ENCODE assay signal across 9 cellular contexts in genomic region chr2:47038656-47039501, GRCh38.
A peak's percentile ranks its signal among the peaks of the same experiment; 100 is the strongest.
DNase-seq lines count a peak whose midpoint lies in the region; ATAC-seq and TF ChIP-seq lines count a peak whose summit lies in the region.
"Had no signal": no experiment of that assay in that cellular context is flagged by ENCODE, and none has a peak within 500 bp of the region (broad histone marks: within the 10 kb centered on the region; RNA-seq: fewer than 3 reads in every experiment).

No MANE protein-coding gene starts in this region.

- H3K9me3 Mint-ChIP-seq in Caco-2 (ENCODE audit: unreplicated experiment) (no peaks in the 10 kb centered on the region), progenitor cell of endocrine pancreas (ENCODE audit: low read depth) (no peaks in the 10 kb centered on the region)
- H3K9me3 Mint-ChIP-seq in activated T-helper 2 cell treated with anti-CD3 and anti-CD28 coated beads, Interferon-gamma antibody, Interleukin-2, Interleukin-4, amounts not matched to agents 10 μg/mL and 5 μg/mL and 100 μg/mL, durations not matched to agents 14 hours and 24 hours and 36 hours = no peaks in the 10 kb centered on the region

- H3K4me3 Mint-ChIP-seq in Caco-2 (ENCODE audit: unreplicated experiment) = peak overlapping the region; percentile 50
- H3K4me3 Mint-ChIP-seq in activated T-helper 2 cell treated with anti-CD3 and anti-CD28 coated beads, Interferon-gamma antibody, Interleukin-2, Interleukin-4, amounts not matched to agents 10 μg/mL and 5 μg/mL and 100 μg/mL, durations not matched to agents 14 hours and 24 hours and 36 hours (ENCODE audit: low read depth) = peak overlapping the region; percentile 38
- H3K4me3 Mint-ChIP-seq in progenitor cell of endocrine pancreas (ENCODE audit: low read depth) = no peak overlapping the region

- H2AK5ac ChIP-seq in neuronal stem cell (ENCODE audit: low read depth, low read length) = no peak overlapping the region

- no peak overlapping the region for H3K4me3 ChIP-seq in Caco-2 (ENCODE audit: low read depth, low read length)
- no peak overlapping the region for H3K4me3 ChIP-seq in neuronal stem cell (ENCODE audit: low read length in 2 of 2)

- H3K79me1 ChIP-seq in neuronal stem cell (ENCODE audit: low read depth, low read length) = no peaks in the 10 kb centered on the region

- intact Hi-C loops in Caco-2 (cut with micrococcal nuclease; ENCODE audit: unreplicated experiment) = no loop called here
- intact Hi-C loops in activated T-helper 2 cell treated with anti-CD3 and anti-CD28 coated beads, Interferon-gamma antibody, Interleukin-2, Interleukin-4, amounts not matched to agents 10 μg/mL and 5 μg/mL and 100 μg/mL, durations not matched to agents 14 hours and 24 hours and 36 hours (cut with micrococcal nuclease) = no loop called here

- H3K4me2 ChIP-seq in neuronal stem cell (ENCODE audit: insufficient read depth, low read length, poor library complexity, severe bottlenecking) = no peak overlapping the region

- DNase-seq in Caco-2 (no peak), neuronal stem cell (ENCODE audit: low spot score) (no peak), NCI-H748 (lab: John Stamatoyannopoulos, UW; ENCODE audit: unreplicated experiment) (no peak), iPS-NIHi11 (ENCODE audit: low spot score) (no peak), progenitor cell of endocrine pancreas (ENCODE audit: low spot score, unreplicated experiment) (no peak)
- peak; percentile 14 for DNase-seq in activated T-helper 2 cell treated with anti-CD3 and anti-CD28 coated beads, Interferon-gamma antibody, Interleukin-2, Interleukin-4, amounts not matched to agents 10 μg/mL and 5 μg/mL and 100 μg/mL, durations not matched to agents 14 hours and 24 hours and 36 hours (ENCODE audit: low spot score)
- DNase-seq: NK-92 treated with Interleukin-12 subunit alpha and Interleukin-12 subunit beta, amount 100 ng/mL, for 24 hours had no signal

- H3K27ac ChIP-seq in neuronal stem cell (replicated peaks; ENCODE audit: low read length) = no peak overlapping the region

- no peak overlapping the region for H3K18ac ChIP-seq in neuronal stem cell (ENCODE audit: low read length)

- H3K27me3 ChIP-seq in Caco-2 (replicated peaks; ENCODE audit: control insufficient read depth, insufficient read depth, low read length) = no peaks in the 10 kb centered on the region
- H3K27me3 ChIP-seq in neuronal stem cell (ENCODE audit: control insufficient read depth in 3 of 3, insufficient read depth in 3 of 3, low read depth in 1 of 3, low read length in 3 of 3) = no peaks in the 10 kb centered on the region

- H4K91ac ChIP-seq in neuronal stem cell (ENCODE audit: low read depth, low read length, poor library complexity) = no peak overlapping the region

- peaks cover 55% of the 10 kb centered on the region for H3K36me3 Mint-ChIP-seq in Caco-2 (ENCODE audit: insufficient read depth, unreplicated experiment)
- H3K36me3 Mint-ChIP-seq in activated T-helper 2 cell treated with anti-CD3 and anti-CD28 coated beads, Interferon-gamma antibody, Interleukin-2, Interleukin-4, amounts not matched to agents 10 μg/mL and 5 μg/mL and 100 μg/mL, durations not matched to agents 14 hours and 24 hours and 36 hours (ENCODE audit: low read depth) = peaks cover 49% of the 10 kb centered on the region
- peaks cover 1% of the 10 kb centered on the region for H3K36me3 Mint-ChIP-seq in progenitor cell of endocrine pancreas (ENCODE audit: insufficient read depth)

- H3K14ac ChIP-seq in neuronal stem cell (ENCODE audit: low read length) = no peak overlapping the region

- H3K27ac Mint-ChIP-seq in Caco-2 (ENCODE audit: unreplicated experiment) (peak overlapping the region; percentile 91), progenitor cell of endocrine pancreas (no peak overlapping the region)
- H3K27ac Mint-ChIP-seq in activated T-helper 2 cell treated with anti-CD3 and anti-CD28 coated beads, Interferon-gamma antibody, Interleukin-2, Interleukin-4, amounts not matched to agents 10 μg/mL and 5 μg/mL and 100 μg/mL, durations not matched to agents 14 hours and 24 hours and 36 hours = peak overlapping the region; percentile 86

- H2BK15ac ChIP-seq in neuronal stem cell (ENCODE audit: low read length) = no peak overlapping the region

- no peak overlapping the region for H3K4ac ChIP-seq in neuronal stem cell (ENCODE audit: low read length)

- H3K27me3 Mint-ChIP-seq in Caco-2 (ENCODE audit: insufficient read depth, unreplicated experiment) = no peaks in the 10 kb centered on the region
- H3K27me3 Mint-ChIP-seq in activated T-helper 2 cell treated with anti-CD3 and anti-CD28 coated beads, Interferon-gamma antibody, Interleukin-2, Interleukin-4, amounts not matched to agents 10 μg/mL and 5 μg/mL and 100 μg/mL, durations not matched to agents 14 hours and 24 hours and 36 hours (ENCODE audit: low read depth) = no peaks in the 10 kb centered on the region
- H3K27me3 Mint-ChIP-seq in progenitor cell of endocrine pancreas = no peaks in the 10 kb centered on the region

- H3K4me1 ChIP-seq in Caco-2 (peaks cover 92% of the 10 kb centered on the region), neuronal stem cell (ENCODE audit: control insufficient read depth in 2 of 2, insufficient read depth in 1 of 2, low read depth in 1 of 2, low read length in 2 of 2) (peaks cover 29 to 31% of the 10 kb centered on the region in 2 donors)

- no peak overlapping the region for H2AFZ ChIP-seq in neuronal stem cell (ENCODE audit: low read length)

- H2BK12ac ChIP-seq in neuronal stem cell (ENCODE audit: low read length) = no peak overlapping the region

- H3K4me1 Mint-ChIP-seq in Caco-2 (ENCODE audit: low read depth, unreplicated experiment) (peaks cover 83% of the 10 kb centered on the region), progenitor cell of endocrine pancreas (ENCODE audit: low read depth) (peaks cover 24% of the 10 kb centered on the region)
- H3K4me1 Mint-ChIP-seq in activated T-helper 2 cell treated with anti-CD3 and anti-CD28 coated beads, Interferon-gamma antibody, Interleukin-2, Interleukin-4, amounts not matched to agents 10 μg/mL and 5 μg/mL and 100 μg/mL, durations not matched to agents 14 hours and 24 hours and 36 hours (ENCODE audit: low read depth) = peaks cover 12% of the 10 kb centered on the region

- H3K9ac ChIP-seq in neuronal stem cell (ENCODE audit: low read depth, low read length, poor library complexity) = no peak overlapping the region

- BruUV-seq in Caco-2 (replicated peaks; lab: Mats Ljungman, UMichigan) = no TSS peak

- TF ChIP-seq CTCF in Caco-2 (IDR thresholded peaks at IDR 0.05; ENCODE audit: insufficient read depth in 1 of 2, low read depth in 1 of 2, low read length in 1 of 2, severe bottlenecking in 1 of 2, unreplicated experiment in 1 of 2) (no peak), progenitor cell of endocrine pancreas (IDR thresholded peaks at IDR 0.05; ENCODE audit: unreplicated experiment) (no peak)

- POLR2A ChIA-PET in Caco-2 (lab: Charles Lee) = interaction anchor here (0.6 kb wide), 1 partner anchor 84 kb away, joined by 3 read pairs; no protein-coding TSS in a partner anchor

- H3K36me3 ChIP-seq in Caco-2 (ENCODE audit: control insufficient read depth, insufficient read depth, low read length) (0 out of 2 replicates have a peak, but pooled peaks cover 1% of the 10 kb centered on the region), neuronal stem cell (replicated peaks in 1 of 2; ENCODE audit: control insufficient read depth in 2 of 2, insufficient read depth in 2 of 2, low read length in 2 of 2) (no peaks in the 10 kb centered on the region)

- H3K9me3 ChIP-seq in Caco-2 (no peaks in the 10 kb centered on the region), neuronal stem cell (replicated peaks in 1 of 2; ENCODE audit: control insufficient read depth in 2 of 2, insufficient read depth in 1 of 2, low read depth in 1 of 2, low read length in 2 of 2) (no peaks in the 10 kb centered on the region)

- no CpG with 5 or more reads among the region's 9 CpGs for WGBS in neuronal stem cell (ENCODE audit: extremely low coverage in 2 of 2, insufficient read length in 2 of 2, insufficient replicate concordance in 1 of 2), 2 donors

- H2BK120ac ChIP-seq in neuronal stem cell (ENCODE audit: low read depth, low read length) = no peak overlapping the region

- ATAC-seq in HG02759 (IDR thresholded peaks at IDR 0.05; ENCODE audit: unreplicated experiment) (peak; percentile 54), HG02970 (IDR thresholded peaks at IDR 0.05; ENCODE audit: low FRiP score, unreplicated experiment) (no peak)

- H2BK5ac ChIP-seq in neuronal stem cell (ENCODE audit: low read length) = peak overlapping the region; percentile 9

- no peak overlapping the region for H4K8ac ChIP-seq in neuronal stem cell (ENCODE audit: low read depth, low read length)

- CTCF ChIA-PET in Caco-2 (lab: Charles Lee) = no interaction called here

- H3K23ac ChIP-seq in neuronal stem cell (ENCODE audit: low read depth, low read length, poor library complexity) = peak overlapping the region; percentile 5
